In the genomic region with DNA sequence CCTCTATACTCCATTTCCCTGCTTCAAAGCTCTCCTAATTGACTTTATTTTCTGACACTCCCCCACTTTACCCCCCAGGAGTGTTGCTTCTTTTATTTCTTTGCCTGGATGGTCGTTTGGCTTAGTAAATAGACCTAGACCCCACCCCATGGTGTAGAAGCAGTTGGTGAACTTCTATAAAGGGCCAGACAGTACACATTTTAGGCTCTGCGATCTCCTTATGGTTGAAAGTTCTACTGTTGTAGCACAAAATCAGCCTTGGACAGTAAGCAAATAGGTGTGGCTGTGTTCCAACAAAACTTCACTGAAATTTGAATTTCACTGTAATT, we compare ENCODE assay signal across 11 cellular contexts. TPM values are rescaled to one million over a fixed set of nuclear protein-coding genes. Genes with fewer than 3 reads are reported as not detected.
DNase-seq lines count a peak whose midpoint lies in the region; ATAC-seq and TF ChIP-seq lines count a peak whose summit lies in the region.
"Had no signal": no experiment of that assay in that cellular context is flagged by ENCODE, and none has a peak within 500 bp of the region (broad histone marks: within the 10 kb centered on the region; RNA-seq: fewer than 3 reads in every experiment).

No MANE protein-coding gene starts in this region.

- ATAC-seq in CD4-positive, CD25-positive, alpha-beta regulatory T cell (ENCODE audit: low read depth in 2 of 2) = no peak

- H3K4me3 Mint-ChIP-seq in CD4-positive, CD25-positive, alpha-beta regulatory T cell = peak overlapping the region; percentile 93 to 99 (median 97)
- H3K4me3 Mint-ChIP-seq in IgD-negative memory B cell (peak overlapping the region; percentile 95 to 99 (median 98)), chondrocyte (ENCODE audit: unreplicated experiment) (no peak overlapping the region)

- no peak overlapping the region for H3K27ac ChIP-seq in CD4-positive, CD25-positive, alpha-beta regulatory T cell (ENCODE audit: insufficient read depth, low read length, poor library complexity, severe bottlenecking)
- H3K27ac ChIP-seq in osteoblast (ENCODE audit: low read depth, low read length) = no peak overlapping the region
- H3K27ac ChIP-seq: HL-60, SJSA1 had no signal

- no peak overlapping the region for H2AFZ ChIP-seq in osteoblast (ENCODE audit: low read length)

- TF ChIP-seq CTCF in chondrocyte (IDR thresholded peaks at IDR 0.05) (peak; percentile 26), osteoblast (IDR thresholded peaks at IDR 0.05; ENCODE audit: extremely low read depth, low read depth, low read length) (no peak)

- H3K4me1 Mint-ChIP-seq in CD4-positive, CD25-positive, alpha-beta regulatory T cell = peaks cover 7 to 23% (median 12%) of the 10 kb centered on the region in 4 donors
- H3K4me1 Mint-ChIP-seq in IgD-negative memory B cell = peaks cover 10 to 15% (median 12%) of the 10 kb centered on the region in 3 donors
- peaks cover 21% of the 10 kb centered on the region for H3K4me1 Mint-ChIP-seq in chondrocyte (ENCODE audit: low read depth)

- peak overlapping the region in 2 of 3 donors; percentile 76 to 94 for H3K27ac Mint-ChIP-seq in CD4-positive, CD25-positive, alpha-beta regulatory T cell
- H3K27ac Mint-ChIP-seq in IgD-negative memory B cell (peak overlapping the region in 2 of 3 donors; percentile 53 to 79), chondrocyte (ENCODE audit: unreplicated experiment) (no peak overlapping the region)

- H3K4me1 ChIP-seq in CD4-positive, CD25-positive, alpha-beta regulatory T cell (ENCODE audit: control insufficient read depth, insufficient read depth, low read length, poor library complexity, severe bottlenecking) = peaks cover 6% of the 10 kb centered on the region
- H3K4me1 ChIP-seq in osteoblast (ENCODE audit: insufficient read depth, low read length) = peaks cover 8% of the 10 kb centered on the region
- H3K4me1 ChIP-seq: SJSA1 had no signal

- no peaks in the 10 kb centered on the region for H4K20me1 ChIP-seq in osteoblast (ENCODE audit: insufficient read depth, low read length)

- H3K36me3 ChIP-seq in CD4-positive, CD25-positive, alpha-beta regulatory T cell (ENCODE audit: control insufficient read depth, insufficient read depth, low read length) = no peaks in the 10 kb centered on the region
- no peaks in the 10 kb centered on the region for H3K36me3 ChIP-seq in osteoblast (ENCODE audit: insufficient read depth, low read length)
- H3K36me3 ChIP-seq: ascending aorta, SJSA1 had no signal

- intact Hi-C loops in posterior vena cava (cut with DNase I) = no loop called here

- peaks cover 7% of the 10 kb centered on the region for H3K27me3 Mint-ChIP-seq in CD4-positive, CD25-positive, alpha-beta regulatory T cell
- H3K27me3 Mint-ChIP-seq in IgD-negative memory B cell = peaks cover 2% of the 10 kb centered on the region
- no peaks in the 10 kb centered on the region for H3K27me3 Mint-ChIP-seq in chondrocyte (ENCODE audit: low read depth)

- H3K79me2 ChIP-seq in osteoblast (ENCODE audit: insufficient read depth, low read length) = no peaks in the 10 kb centered on the region

- H3K9me3 ChIP-seq in CD4-positive, CD25-positive, alpha-beta regulatory T cell (ENCODE audit: control insufficient read depth in 2 of 2, low read length in 2 of 2) = peaks cover 0 to 4% of the 10 kb centered on the region in 2 experiments
- H3K9me3 ChIP-seq in osteoblast (ENCODE audit: low read depth, low read length) = no peaks in the 10 kb centered on the region
- H3K9me3 ChIP-seq: ascending aorta, SJSA1 had no signal

- peak overlapping the region; percentile 93 for H3K4me2 ChIP-seq in osteoblast (ENCODE audit: insufficient read depth, low read length)

- H3K27me3 ChIP-seq in CD4-positive, CD25-positive, alpha-beta regulatory T cell (ENCODE audit: control insufficient read depth, insufficient read depth, low read length) = no peaks in the 10 kb centered on the region
- peaks cover 3% of the 10 kb centered on the region for H3K27me3 ChIP-seq in osteoblast (ENCODE audit: insufficient read depth, low read length)
- H3K27me3 ChIP-seq: ascending aorta, SJSA1 had no signal

- H3K9me3 Mint-ChIP-seq in CD4-positive, CD25-positive, alpha-beta regulatory T cell = peaks cover 0 to 9% (median 2%) of the 10 kb centered on the region in 7 donors
- peaks cover 5 to 23% (median 10%) of the 10 kb centered on the region in 3 donors for H3K9me3 Mint-ChIP-seq in IgD-negative memory B cell
- no peaks in the 10 kb centered on the region for H3K9me3 Mint-ChIP-seq in chondrocyte (ENCODE audit: low read depth)

- DNase-seq in CD4-positive, CD25-positive, alpha-beta regulatory T cell = peak in 1 of 3 donors; percentile 9
- DNase-seq in chondrocyte (ENCODE audit: low spot score) (no peak), osteoblast (ENCODE audit: insufficient read length, low spot score, missing footprints) (no peak), posterior vena cava (ENCODE audit: low spot score) (no peak), NCI-H226 (no peak), ureter (ENCODE audit: low spot score) (no peak), GM19240 (ENCODE audit: insufficient read length, low spot score) (no peak)

- peak overlapping the region; percentile 85 for H3K4me3 ChIP-seq in CD4-positive, CD25-positive, alpha-beta regulatory T cell (ENCODE audit: low read depth, low read length)
- H3K4me3 ChIP-seq in osteoblast (ENCODE audit: insufficient read depth, low read length) = no peak overlapping the region
- H3K4me3 ChIP-seq: SJSA1 had no signal

- H3K36me3 Mint-ChIP-seq in CD4-positive, CD25-positive, alpha-beta regulatory T cell = no peaks in the 10 kb centered on the region
- H3K36me3 Mint-ChIP-seq in IgD-negative memory B cell (peaks cover 3% of the 10 kb centered on the region), chondrocyte (ENCODE audit: low read depth) (no peaks in the 10 kb centered on the region)

RNA-seq across cellular contexts. Expression of gene ZNF287, which starts 31.9 kb away (rescaled TPM):
- 5.4 TPM for total RNA-seq in CD4-positive, CD25-positive, alpha-beta regulatory T cell
- polyA plus RNA-seq in CD4-positive, CD25-positive, alpha-beta regulatory T cell = 10 to 100 TPM in 3 of 4 donors, 1 to 10 TPM in 1; 8.1 to 14.4 (median 11.9) TPM
- polyA plus RNA-seq in IgD-negative memory B cell = 6.2 TPM
- total RNA-seq in chondrocyte = 13.0 to 16.2 TPM (median 14.6 TPM) in 3 replicates
- total RNA-seq in osteoblast = 8.5 and 10.9 TPM in 2 replicates
- total RNA-seq in posterior vena cava = 1 to 10 TPM; 5.1 to 6.1 TPM
- 8.1 TPM for total RNA-seq in ureter

RNA-seq across cellular contexts. Expression of gene LRRC75A, which starts 45.1 kb away (rescaled TPM):
- 3.8 TPM for total RNA-seq in CD4-positive, CD25-positive, alpha-beta regulatory T cell
- polyA plus RNA-seq in CD4-positive, CD25-positive, alpha-beta regulatory T cell = 1 to 10 TPM; 1.5 to 3.5 (median 1.7) TPM
- 1.7 TPM for polyA plus RNA-seq in IgD-negative memory B cell
- total RNA-seq in chondrocyte (2.2 to 4.1 TPM (median 2.3 TPM) in 3 replicates), osteoblast (0.88 and 1.4 TPM in 2 replicates), posterior vena cava (1 to 10 TPM; 2.3 to 3.0 TPM), ureter (0.49 TPM)
